ENCODE assay signal across 1 cellular context in genomic region chr1:32639489-32640075, GRCh38.
TF ChIP-seq lines count a peak whose summit lies in the region.

No MANE protein-coding gene starts in this region.

TF ChIP-seq in SK-N-SH, 30 proteins besides CTCF, POLR2A, EP300 and RAD21 (continued from another document):
- TF ChIP-seq USF2 (IDR thresholded peaks at IDR 0.05; ENCODE audit: borderline replicate concordance, low read depth, low read length) = no peak
- TF ChIP-seq GABPA (IDR thresholded peaks at IDR 0.05; ENCODE audit: low read depth) = no peak
- no peak for TF ChIP-seq SIN3A (IDR thresholded peaks at IDR 0.05; ENCODE audit: borderline replicate concordance, low read depth, low read length)
- TF ChIP-seq TAF1 (IDR thresholded peaks at IDR 0.05; ENCODE audit: borderline replicate concordance, low read depth, low read length) = no peak
- TF ChIP-seq RFX5 (IDR thresholded peaks at IDR 0.05; ENCODE audit: low read length) = no peak
- no peak for TF ChIP-seq FOSL2 (IDR thresholded peaks at IDR 0.05; ENCODE audit: borderline replicate concordance, low read depth)
- no peak for TF ChIP-seq FOXJ3 (CRISPR knock-in tag; IDR thresholded peaks at IDR 0.05)
- TF ChIP-seq USF1 (IDR thresholded peaks at IDR 0.05; ENCODE audit: borderline replicate concordance, low read depth) = no peak
- TF ChIP-seq GATA2 (CRISPR knock-in tag; IDR thresholded peaks at IDR 0.05) = no peak
- TF ChIP-seq NRF1 (IDR thresholded peaks at IDR 0.05; ENCODE audit: low read depth, low read length) = no peak
- no peak for TF ChIP-seq EZH2phosphoT487 (IDR thresholded peaks at IDR 0.05; ENCODE audit: borderline replicate concordance, low read depth)
- TF ChIP-seq SMC3 (IDR thresholded peaks at IDR 0.05; ENCODE audit: low read depth, low read length) = no peak
- no peak for TF ChIP-seq CHD2 (IDR thresholded peaks at IDR 0.05; ENCODE audit: low read length, partially characterized antibody)
- TF ChIP-seq MAX (IDR thresholded peaks at IDR 0.05; ENCODE audit: low read depth) = no peak
